ENCODE assay signal across 20 cellular contexts in the genomic region with DNA sequence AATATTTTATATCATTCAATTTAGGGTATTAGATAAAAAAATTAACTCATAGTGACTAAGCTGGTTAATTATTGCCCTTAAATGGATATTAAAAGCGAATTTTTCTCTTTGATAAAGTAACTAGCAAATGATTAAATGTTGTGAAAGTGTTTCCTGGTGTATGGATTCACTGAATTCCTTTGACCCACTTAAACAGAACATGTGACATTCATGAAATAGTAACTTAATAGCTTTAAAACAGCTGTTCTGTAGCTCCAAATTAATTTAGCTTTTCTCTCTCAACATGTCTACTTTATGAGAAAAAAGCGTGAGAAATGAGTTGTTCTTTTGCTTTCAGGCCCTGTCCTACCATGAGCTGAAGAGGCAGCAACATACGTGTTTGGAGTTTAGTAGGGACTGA. TPM values are rescaled to one million over a fixed set of nuclear protein-coding genes. Genes with fewer than 3 reads are reported as not detected.
DNase-seq lines count a peak whose midpoint lies in the region; ATAC-seq, FAIRE-seq and TF ChIP-seq lines count a peak whose summit lies in the region.
"Had no signal": no experiment of that assay in that cellular context is flagged by ENCODE, and none has a peak within 500 bp of the region (broad histone marks: within the 10 kb centered on the region; RNA-seq: fewer than 3 reads in every experiment).

No MANE protein-coding gene starts in this region.

- BruUV-seq in K562 (replicated peaks; lab: Mats Ljungman, UMichigan) = no TSS peak

- no peaks in the 10 kb centered on the region for H3K4me1 ChIP-seq in K562 (replicated peaks in 1 of 2; ENCODE audit: control insufficient read depth in 2 of 2, insufficient read depth in 2 of 2, low read length in 2 of 2)
- H3K4me1 ChIP-seq in testis = no peaks in the 10 kb centered on the region
- H3K4me1 ChIP-seq in breast epithelium = no peaks in the 10 kb centered on the region
- H3K4me1 ChIP-seq: BE2C, Caco-2, Peyer's patch had no signal

- H3K27me3 ChIP-seq in K562 (ENCODE audit: control insufficient read depth in 2 of 2, insufficient read depth in 2 of 2, low read length in 2 of 2) (no peaks in the 10 kb centered on the region; a peak in 1 of 5 replicates), testis (no peaks in the 10 kb centered on the region), breast epithelium (no peaks in the 10 kb centered on the region)
- H3K27me3 ChIP-seq: BE2C, Peyer's patch had no signal

- H2AFZ ChIP-seq in K562 (ENCODE audit: low read depth, low read length) = no peak overlapping the region

- H3K36me3 ChIP-seq in K562 (ENCODE audit: control insufficient read depth, insufficient read depth, low read length) (no peaks in the 10 kb centered on the region), testis (ENCODE audit: low read depth, missing control alignments) (no peaks in the 10 kb centered on the region), breast epithelium (no peaks in the 10 kb centered on the region)
- H3K36me3 ChIP-seq: BE2C, Peyer's patch had no signal

- no peak for TF ChIP-seq EP300 in K562 (IDR thresholded peaks at IDR 0.05; ENCODE audit: low read length)

- H3K79me2 ChIP-seq in K562 (ENCODE audit: control insufficient read depth, insufficient read depth, low read length) = no peaks in the 10 kb centered on the region

- H3K4me3 Mint-ChIP-seq in nephron = no peak overlapping the region
- H3K4me3 Mint-ChIP-seq: CD4-positive, alpha-beta T cell had no signal

- POLR2A ChIA-PET in K562 (lab: Yijun Ruan, JAX) = no interaction called here

- H3K27me3 Mint-ChIP-seq in nephron (ENCODE audit: low read depth) = no peaks in the 10 kb centered on the region
- H3K27me3 Mint-ChIP-seq: CD4-positive, alpha-beta T cell had no signal

- in situ Hi-C loops in ACHN (cut with HindIII; ENCODE audit: low pct_ligation_motif_present, low pct_unique_long_range_greater_than_20kb, low sequenced_read_pairs) (no loop called here), K562 (cut with MboI) (no loop called here)

- 29% methylated on average over 3 of the region's 3 CpGs for WGBS in K562 (ENCODE audit: insufficient coverage, low coverage, missing lambda C conversion rate)
- WGBS in testis, 2 donors = 75 to 81% methylated on average over 3 of the region's 3 CpGs

- H3K9me1 ChIP-seq in K562 (ENCODE audit: control insufficient read depth, insufficient read depth, low read length) = no peaks in the 10 kb centered on the region

- H3K4me1 Mint-ChIP-seq in nephron = peaks cover 4% of the 10 kb centered on the region

- CTCF ChIA-PET in K562 (lab: Yijun Ruan, JAX; ENCODE audit: low intra/inter-chr PET ratio) = no interaction called here

- H3K27ac ChIP-seq in K562 (ENCODE audit: extremely low read depth, low read depth, low read length) (no peak overlapping the region), testis (no peak overlapping the region), breast epithelium (no peak overlapping the region)
- H3K27ac ChIP-seq: Peyer's patch had no signal

- peak overlapping the region in 2 of 3 experiments; percentile 36 to 62 for H3K27ac Mint-ChIP-seq in nephron
- H3K27ac Mint-ChIP-seq: CD4-positive, alpha-beta T cell had no signal

- no peak overlapping the region for H3K9ac ChIP-seq in K562 (ENCODE audit: insufficient read depth in 1 of 2, low read depth in 2 of 2, low read length in 2 of 2)

- H3K9me3 Mint-ChIP-seq in nephron = peaks cover 14% of the 10 kb centered on the region

- H3K36me3 Mint-ChIP-seq in nephron (ENCODE audit: low read depth) = peaks cover 7% of the 10 kb centered on the region

- ATAC-seq in K562 (no peak), HG03439 (IDR thresholded peaks at IDR 0.05; ENCODE audit: unreplicated experiment) (no peak)
- ATAC-seq: GM12878, Right ventricle myocardium inferior had no signal

- TF ChIP-seq CTCF in K562 (IDR thresholded peaks at IDR 0.05 in 2 of 3, conservative IDR thresholded peaks at IDR 0.05 in 1 of 3; ENCODE audit: insufficient read depth in 2 of 3, low read depth in 1 of 3, low read length in 3 of 3) (no peak), nephron (IDR thresholded peaks at IDR 0.05; ENCODE audit: unreplicated experiment in 3 of 3) (no peak), testis (IDR thresholded peaks at IDR 0.05) (no peak), breast epithelium (IDR thresholded peaks at IDR 0.05) (no peak)

- no peaks in the 10 kb centered on the region for H4K20me1 ChIP-seq in K562 (replicated peaks; ENCODE audit: control insufficient read depth, insufficient read depth, low read length)

- peak; percentile 40 for FAIRE-seq in K562 (lab: Jason Lieb, UNC)
- FAIRE-seq: GM12878 had no signal

- TF ChIP-seq POLR2A in K562 (conservative IDR thresholded peaks at IDR 0.05) (no peak), testis (IDR thresholded peaks at IDR 0.05) (no peak), breast epithelium (IDR thresholded peaks at IDR 0.05) (no peak)

- no peak for TF ChIP-seq RAD21 in K562 (CRISPR knock-in tag; conservative IDR thresholded peaks at IDR 0.05 in 1 of 2, IDR thresholded peaks at IDR 0.05 in 1 of 2)

- peak; percentile 34 for DNase-seq in ACHN
- DNase-seq in K562 (ENCODE audit: extremely low read depth in 1 of 4, low spot score in 3 of 4) = no peak
- peak; percentile 6 for DNase-seq in left kidney (ENCODE audit: low read depth, low spot score)
- DNase-seq in testis = no peak
- DNase-seq in breast epithelium (ENCODE audit: low spot score in 2 of 2) = no peak
- no peak for DNase-seq in NCI-H446 (lab: John Stamatoyannopoulos, UW)
- DNase-seq: 8988T; BE2C; Caco-2; CD4-positive, alpha-beta T cell; GF-D8; NCI-H1105 treated with DMSO at 0.1 percent for 48 hours; NCI-H1694; NCI-H2081 treated with DMSO at 0.1 percent for 48 hours; NK-92 treated with Interleukin-12 subunit alpha and Interleukin-12 subunit beta, amount 100 ng/mL, for 24 hours; Peyer's patch had no signal

- H3K4me3 ChIP-seq in K562 (no peak overlapping the region), testis (no peak overlapping the region), breast epithelium (no peak overlapping the region)
- H3K4me3 ChIP-seq: GM12878, Peyer's patch had no signal

- no peaks in the 10 kb centered on the region for H3K9me3 ChIP-seq in K562 (replicated peaks; ENCODE audit: control insufficient read depth, insufficient read depth, low read depth, low read length)
- no peaks in the 10 kb centered on the region for H3K9me3 ChIP-seq in testis
- peaks cover 0 to 6% of the 10 kb centered on the region in 2 donors for H3K9me3 ChIP-seq in breast epithelium
- H3K9me3 ChIP-seq: BE2C, Peyer's patch had no signal

- no peak overlapping the region for H3K4me2 ChIP-seq in K562 (ENCODE audit: insufficient read depth, low read length)

- intact Hi-C loops in K562 (cut with micrococcal nuclease) = no loop called here
- intact Hi-C loops in testis (cut with DNase I; ENCODE audit: low total_unique reads) = no loop called here
- intact Hi-C loops in breast epithelium (cut with DNase I; ENCODE audit: low total_unique reads) = no loop called here

TF ChIP-seq in K562, 482 proteins besides CTCF, POLR2A, EP300 and RAD21 (continues in another document):
- TF ChIP-seq DACH1 (IDR thresholded peaks at IDR 0.05; ENCODE audit: partially characterized antibody) (peak; percentile 21), BACH1 (tag; IDR thresholded peaks at IDR 0.05) (0 out of 2 replicates have a peak, but pooled peaks have one; percentile 25), SRF (CRISPR knock-in tag; IDR thresholded peaks at IDR 0.05) (no peak), FOXP1 (CRISPR knock-in tag; IDR thresholded peaks at IDR 0.05) (no peak)

RNA-seq across cellular contexts. Expression of a gene that starts 36.4 kb away (rescaled TPM):
- total RNA-seq in K562 (2011; cell fraction: chromatin; rRNA removed; ENCODE audit: low replicate concordance) = 18.9 and 23.0 TPM in 2 replicates
- total RNA-seq in K562 (2011; cell fraction: nucleolus; rRNA removed) = 4.7 and 6.0 TPM in 2 replicates
- 8.2 and 9.9 TPM in 2 replicates for total RNA-seq in K562 (2011; cell fraction: nucleoplasm; rRNA removed)
- 5.1 and 6.1 TPM in 2 replicates for total RNA-seq in K562 (2014; rRNA removed)
- 16.8 and 19.0 TPM in 2 replicates for total RNA-seq in K562 (2014; rRNA removed; fragmentation: Illumina TruSeq; extraction: Trizol)
- 9.4 and 10.0 TPM in 2 replicates for total RNA-seq in K562 (2015; rRNA removed; fragmentation: Illumina TruSeq; extraction: Trizol)
- total RNA-seq in K562 (2021) = 14.7 and 15.4 TPM in 2 replicates
- 12.6 and 15.5 TPM in 2 replicates for polyA plus RNA-seq in K562 (2011; rRNA removed)
- polyA plus RNA-seq in K562 (2011; cell fraction: cytosol; rRNA removed) = 1.6 and 4.8 TPM in 2 replicates
- polyA plus RNA-seq in K562 (2011; cell fraction: nucleus; rRNA removed) = 4.1 and 7.1 TPM in 2 replicates
- 8.8 and 9.0 TPM in 2 replicates for polyA plus RNA-seq in K562 (2012)
- 5.3 and 6.9 TPM in 2 replicates for polyA plus RNA-seq in K562 (2014; fragmentation: Illumina TruSeq; extraction: Trizol)
- 1 to 10 TPM; 2.7 to 3.4 TPM for polyA plus RNA-seq in K562 (2014; fragmentation: Nextera tagmentation; extraction: Ambion mirVana)
- polyA plus RNA-seq in K562 (2014; rRNA removed) = 3.7 and 5.4 TPM in 2 replicates
- polyA minus RNA-seq in K562 (2011; rRNA and poly(A)+ RNA removed) = 26.3 and 28.3 TPM in 2 replicates
- polyA minus RNA-seq in K562 (2011; cell fraction: cytosol; rRNA and poly(A)+ RNA removed) = 5.3 and 10.0 TPM in 2 replicates
- 3.6 and 7.4 TPM in 2 replicates for polyA minus RNA-seq in K562 (2011; cell fraction: nucleus; rRNA and poly(A)+ RNA removed)
- total RNA-seq in testis = 10 to 100 TPM; 58.2 to 58.9 TPM
- 98.4 TPM for polyA plus RNA-seq in testis (ENCODE audit: insufficient read depth, low read depth, low replicate concordance)
- 10 to 100 TPM; 26.6 to 41.9 (median 30.2) TPM for total RNA-seq in breast epithelium

RNA-seq across cellular contexts. Expression of a gene that starts 37.6 kb away (rescaled TPM):
- total RNA-seq in K562 (2011; cell fraction: chromatin; rRNA removed; ENCODE audit: low replicate concordance) = 6.7 and 7.6 TPM in 2 replicates
- 3.9 and 4.3 TPM in 2 replicates for total RNA-seq in K562 (2011; cell fraction: nucleolus; rRNA removed)
- 4.7 and 5.0 TPM in 2 replicates for total RNA-seq in K562 (2011; cell fraction: nucleoplasm; rRNA removed)
- total RNA-seq in K562 (2014; rRNA removed) (7.4 and 9.0 TPM in 2 replicates), K562 (2014; rRNA removed; fragmentation: Illumina TruSeq; extraction: Trizol) (12.6 and 14.6 TPM in 2 replicates), K562 (2015; rRNA removed; fragmentation: Illumina TruSeq; extraction: Trizol) (11.9 and 13.0 TPM in 2 replicates), K562 (2021) (17.6 and 19.0 TPM in 2 replicates), testis (10 to 100 TPM; 31.5 to 34.9 TPM), breast epithelium (10 to 100 TPM; 12.3 to 19.6 (median 14.7) TPM)
- polyA plus RNA-seq in K562 (2011; rRNA removed) (5.7 and 7.0 TPM in 2 replicates), K562 (2014; fragmentation: Illumina TruSeq; extraction: Trizol) (10.6 and 14.0 TPM in 2 replicates), K562 (2014; fragmentation: Nextera tagmentation; extraction: Ambion mirVana) (1 to 10 TPM; 2.1 to 2.7 TPM), K562 (2014; rRNA removed) (6.2 and 7.8 TPM in 2 replicates), testis (ENCODE audit: insufficient read depth, low read depth, low replicate concordance) (40.7 TPM)
- 4.3 and 5.6 TPM in 2 replicates for polyA plus RNA-seq in K562 (2011; cell fraction: cytosol; rRNA removed)
- polyA plus RNA-seq in K562 (2011; cell fraction: nucleus; rRNA removed) = 3.7 and 3.9 TPM in 2 replicates
- polyA plus RNA-seq in K562 (2012) = 6.6 and 7.9 TPM in 2 replicates
- 14.7 and 16.9 TPM in 2 replicates for polyA minus RNA-seq in K562 (2011; rRNA and poly(A)+ RNA removed)
- polyA minus RNA-seq in K562 (2011; cell fraction: cytosol; rRNA and poly(A)+ RNA removed) = 4.9 and 5.4 TPM in 2 replicates
- 3.5 and 5.7 TPM in 2 replicates for polyA minus RNA-seq in K562 (2011; cell fraction: nucleus; rRNA and poly(A)+ RNA removed)

Comparison
In these comparisons a context has a peak if more than half of its experiments do, and no peak if none do; other contexts are left out.
1. DNase-seq: peak in ACHN (single experiment) and left kidney (single experiment); none in K562 (0 of 4), testis (single experiment), breast epithelium (0 of 2) and NCI-H446 (0 of 2).